Comparison of ENCODE assay signal across 15 cellular contexts in the genomic region with DNA sequence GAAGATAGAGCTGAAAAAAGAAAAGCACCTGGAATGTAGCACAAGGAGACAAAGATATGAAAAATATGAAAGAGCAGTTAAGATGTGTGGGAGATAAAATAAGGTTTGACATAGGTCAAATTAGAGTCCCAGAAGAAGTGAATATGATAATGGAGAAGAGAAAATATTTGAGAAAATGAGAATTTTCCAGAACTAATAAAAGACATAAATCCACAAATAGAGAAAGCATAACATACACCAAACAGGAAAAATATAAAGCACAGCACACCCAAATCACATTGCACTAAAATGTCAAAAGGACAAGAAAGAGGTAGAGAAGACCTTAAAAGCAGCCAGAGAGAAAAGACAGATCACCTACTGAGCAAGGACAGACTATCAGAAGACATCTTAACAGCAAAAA. TPM values are rescaled to one million over a fixed set of nuclear protein-coding genes. Genes with fewer than 3 reads are reported as not detected.
A peak's percentile ranks its signal among the peaks of the same experiment; 100 is the strongest.
DNase-seq lines count a peak whose midpoint lies in the region; ATAC-seq and TF ChIP-seq lines count a peak whose summit lies in the region.
"Had no signal": no experiment of that assay in that cellular context is flagged by ENCODE, and none has a peak within 500 bp of the region (broad histone marks: within the 10 kb centered on the region; RNA-seq: fewer than 3 reads in every experiment).

No MANE protein-coding gene starts in this region.

- H3K27me3 Mint-ChIP-seq in T-helper 1 cell treated with Interleukin-12 subunit alpha and Interleukin-12 subunit beta and Interleukin-4 antibody, amounts not matched to agents 30 μg/mL and 1 μg/mL, for 36 hours (ENCODE audit: low read depth), result no peaks in the 10 kb centered on the region
- H3K27me3 Mint-ChIP-seq in stimulated activated naive CD8-positive, alpha-beta T cell treated with anti-CD3 and anti-CD28 coated beads, Interleukin-15, Interleukin-2, amounts not matched to agents 100 ng/mL and 50 ng/mL, for 24 hours, result no peaks in the 10 kb centered on the region
- H3K27me3 Mint-ChIP-seq in stimulated activated naive CD8-positive, alpha-beta T cell treated with anti-CD3 and anti-CD28 coated beads, Interleukin-15, amount 100 ng/mL, for 72 hours, result no peaks in the 10 kb centered on the region
- no peaks in the 10 kb centered on the region for H3K27me3 Mint-ChIP-seq in stimulated activated naive B cell treated with anti-CD40 and anti-IgM and Interleukin-4, amounts not matched to agents 10 μg/mL and 1 μg/mL and 100 μg/mL, for 72 hours
- H3K27me3 Mint-ChIP-seq: CD8-positive, alpha-beta memory T cell had no signal

- peaks cover 32% of the 10 kb centered on the region for H3K36me3 Mint-ChIP-seq in T-helper 1 cell treated with Interleukin-12 subunit alpha and Interleukin-12 subunit beta and Interleukin-4 antibody, amounts not matched to agents 30 μg/mL and 1 μg/mL, for 36 hours (ENCODE audit: low read depth)
- H3K36me3 Mint-ChIP-seq in stimulated activated naive CD8-positive, alpha-beta T cell treated with anti-CD3 and anti-CD28 coated beads, Interleukin-15, Interleukin-2, amounts not matched to agents 100 ng/mL and 50 ng/mL, for 24 hours (ENCODE audit: low read depth), result peaks cover 72% of the 10 kb centered on the region
- H3K36me3 Mint-ChIP-seq in stimulated activated naive B cell treated with anti-CD40 and anti-IgM and Interleukin-4, amounts not matched to agents 10 μg/mL and 1 μg/mL and 100 μg/mL, for 72 hours, result peaks cover 52 to 76% of the 10 kb centered on the region in 2 donors

- no peak overlapping the region for H3K4me3 Mint-ChIP-seq in T-helper 1 cell treated with Interleukin-12 subunit alpha and Interleukin-12 subunit beta and Interleukin-4 antibody, amounts not matched to agents 30 μg/mL and 1 μg/mL, for 36 hours
- no peak overlapping the region for H3K4me3 Mint-ChIP-seq in stimulated activated naive CD8-positive, alpha-beta T cell treated with anti-CD3 and anti-CD28 coated beads, Interleukin-15, Interleukin-2, amounts not matched to agents 100 ng/mL and 50 ng/mL, for 24 hours
- H3K4me3 Mint-ChIP-seq in stimulated activated naive CD8-positive, alpha-beta T cell treated with anti-CD3 and anti-CD28 coated beads, Interleukin-15, amount 100 ng/mL, for 72 hours, result no peak overlapping the region
- peak overlapping the region in 1 of 2 donors; percentile 31 for H3K4me3 Mint-ChIP-seq in stimulated activated naive B cell treated with anti-CD40 and anti-IgM and Interleukin-4, amounts not matched to agents 10 μg/mL and 1 μg/mL and 100 μg/mL, for 72 hours
- H3K4me3 Mint-ChIP-seq: CD8-positive, alpha-beta memory T cell had no signal

- H3K4me1 Mint-ChIP-seq in T-helper 1 cell treated with Interleukin-12 subunit alpha and Interleukin-12 subunit beta and Interleukin-4 antibody, amounts not matched to agents 30 μg/mL and 1 μg/mL, for 36 hours (ENCODE audit: low read depth), result peaks cover under 1% of the 10 kb centered on the region
- peaks cover 17% of the 10 kb centered on the region for H3K4me1 Mint-ChIP-seq in stimulated activated naive CD8-positive, alpha-beta T cell treated with anti-CD3 and anti-CD28 coated beads, Interleukin-15, Interleukin-2, amounts not matched to agents 100 ng/mL and 50 ng/mL, for 24 hours (ENCODE audit: low read depth)
- peaks cover 10% of the 10 kb centered on the region for H3K4me1 Mint-ChIP-seq in stimulated activated naive CD8-positive, alpha-beta T cell treated with anti-CD3 and anti-CD28 coated beads, Interleukin-15, amount 100 ng/mL, for 72 hours
- H3K4me1 Mint-ChIP-seq in stimulated activated naive B cell treated with anti-CD40 and anti-IgM and Interleukin-4, amounts not matched to agents 10 μg/mL and 1 μg/mL and 100 μg/mL, for 72 hours, result peaks cover 14 to 29% of the 10 kb centered on the region in 2 donors

- ATAC-seq in stimulated activated naive CD8-positive, alpha-beta T cell treated with anti-CD3 and anti-CD28 coated beads, Interleukin-15, amount 100 ng/mL, for 72 hours, result no peak
- ATAC-seq in HG02588 (IDR thresholded peaks at IDR 0.05; ENCODE audit: unreplicated experiment), result no peak
- ATAC-seq in stimulated activated naive B cell treated with anti-CD40 and anti-IgM and Interleukin-4, amounts not matched to agents 10 μg/mL and 1 μg/mL and 100 μg/mL, for 72 hours (replicated peaks), result no peak
- ATAC-seq: HCT116 had no signal

- no peaks in the 10 kb centered on the region for H3K9me3 Mint-ChIP-seq in T-helper 1 cell treated with Interleukin-12 subunit alpha and Interleukin-12 subunit beta and Interleukin-4 antibody, amounts not matched to agents 30 μg/mL and 1 μg/mL, for 36 hours
- H3K9me3 Mint-ChIP-seq in stimulated activated naive CD8-positive, alpha-beta T cell treated with anti-CD3 and anti-CD28 coated beads, Interleukin-15, Interleukin-2, amounts not matched to agents 100 ng/mL and 50 ng/mL, for 24 hours, result no peaks in the 10 kb centered on the region
- H3K9me3 Mint-ChIP-seq in stimulated activated naive CD8-positive, alpha-beta T cell treated with anti-CD3 and anti-CD28 coated beads, Interleukin-15, amount 100 ng/mL, for 72 hours, result no peaks in the 10 kb centered on the region
- peaks cover 1 to 4% of the 10 kb centered on the region in 2 donors for H3K9me3 Mint-ChIP-seq in stimulated activated naive B cell treated with anti-CD40 and anti-IgM and Interleukin-4, amounts not matched to agents 10 μg/mL and 1 μg/mL and 100 μg/mL, for 72 hours
- H3K9me3 Mint-ChIP-seq: CD8-positive, alpha-beta memory T cell had no signal

- H3K4me3 ChIP-seq in fibroblast of villous mesenchyme (ENCODE audit: low read depth, low read length), result no peak overlapping the region
- H3K4me3 ChIP-seq: BLaER1, GM23248 had no signal

- DNase-seq in T-helper 1 cell (no peak), fibroblast of villous mesenchyme (ENCODE audit: low read depth) (peak; percentile 27)
- no peak for DNase-seq in stimulated activated naive CD8-positive, alpha-beta T cell treated with anti-CD3 and anti-CD28 coated beads, Interleukin-15, amount 100 ng/mL, for 72 hours
- no peak for DNase-seq in stimulated activated naive B cell treated with anti-CD40 and anti-IgM and Interleukin-4, amounts not matched to agents 10 μg/mL and 1 μg/mL and 100 μg/mL, for 72 hours
- DNase-seq: AML-193; Caco-2; CD8-positive, alpha-beta memory T cell; DMS53; GF-D8; GM23248 had no signal

- no peak for TF ChIP-seq CTCF in fibroblast of villous mesenchyme (IDR thresholded peaks at IDR 0.05; ENCODE audit: insufficient read depth, low read depth, low read length)

- H3K27ac Mint-ChIP-seq in T-helper 1 cell treated with Interleukin-12 subunit alpha and Interleukin-12 subunit beta and Interleukin-4 antibody, amounts not matched to agents 30 μg/mL and 1 μg/mL, for 36 hours, result peak overlapping the region; percentile 5
- peak overlapping the region; percentile 45 for H3K27ac Mint-ChIP-seq in stimulated activated naive CD8-positive, alpha-beta T cell treated with anti-CD3 and anti-CD28 coated beads, Interleukin-15, Interleukin-2, amounts not matched to agents 100 ng/mL and 50 ng/mL, for 24 hours
- H3K27ac Mint-ChIP-seq in stimulated activated naive CD8-positive, alpha-beta T cell treated with anti-CD3 and anti-CD28 coated beads, Interleukin-15, amount 100 ng/mL, for 72 hours, result no peak overlapping the region
- H3K27ac Mint-ChIP-seq in stimulated activated naive B cell treated with anti-CD40 and anti-IgM and Interleukin-4, amounts not matched to agents 10 μg/mL and 1 μg/mL and 100 μg/mL, for 72 hours, result no peak overlapping the region

RNA-seq across cellular contexts. Expression of gene IPPK, which starts 43.4 kb away (rescaled TPM):
- total RNA-seq in fibroblast of villous mesenchyme, result 10.4 and 10.6 TPM in 2 replicates

Comparison
In these comparisons a context has a peak if more than half of its experiments do, and no peak if none do; other contexts are left out.
1. H3K27ac Mint-ChIP-seq: peak in T-helper 1 cell treated with Interleukin-12 subunit alpha and Interleukin-12 subunit beta and Interleukin-4 antibody, amounts not matched to agents 30 μg/mL and 1 μg/mL, for 36 hours (single experiment) and stimulated activated naive CD8-positive, alpha-beta T cell treated with anti-CD3 and anti-CD28 coated beads, Interleukin-15, Interleukin-2, amounts not matched to agents 100 ng/mL and 50 ng/mL, for 24 hours (single experiment); none in stimulated activated naive CD8-positive, alpha-beta T cell treated with anti-CD3 and anti-CD28 coated beads, Interleukin-15, amount 100 ng/mL, for 72 hours (0 of 2) and stimulated activated naive B cell treated with anti-CD40 and anti-IgM and Interleukin-4, amounts not matched to agents 10 μg/mL and 1 μg/mL and 100 μg/mL, for 72 hours (single experiment).